Comparison of ENCODE assay signal across 9 cellular contexts in the genomic region with DNA sequence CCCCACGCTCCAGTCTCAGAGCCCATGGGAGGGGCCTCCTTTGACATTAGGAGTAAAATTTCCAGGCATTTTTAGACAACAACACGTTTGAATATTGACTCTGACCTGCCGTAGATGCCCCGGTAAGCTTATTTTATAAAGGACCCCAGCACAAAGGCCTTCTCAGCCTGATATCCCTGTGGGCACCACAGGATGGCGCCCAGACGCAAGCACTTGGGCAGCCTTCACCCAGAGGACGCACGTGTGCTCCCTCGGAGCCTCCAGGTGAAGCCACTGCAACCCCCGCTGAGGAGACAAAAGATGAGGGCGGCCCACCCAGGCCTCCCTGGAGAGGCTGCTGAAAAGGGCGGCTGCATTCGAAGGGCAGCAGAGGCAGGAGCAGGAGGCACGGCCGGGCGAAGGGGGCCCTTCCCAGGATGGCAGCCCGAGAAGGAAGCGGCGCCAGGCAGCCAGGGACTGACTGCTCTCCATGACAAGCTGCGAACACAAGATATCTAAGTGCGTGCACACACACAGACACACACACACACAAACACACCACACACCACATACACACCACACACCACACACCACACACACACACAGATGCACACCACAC. TPM values are rescaled to one million over a fixed set of nuclear protein-coding genes. Genes with fewer than 3 reads are reported as not detected.
DNase-seq lines count a peak whose midpoint lies in the region; ATAC-seq, FAIRE-seq and TF ChIP-seq lines count a peak whose summit lies in the region.
"Had no signal": no experiment of that assay in that cellular context is flagged by ENCODE, and none has a peak within 500 bp of the region (broad histone marks: within the 10 kb centered on the region; RNA-seq: fewer than 3 reads in every experiment).

No MANE protein-coding gene starts in this region.

- H3K9me3 Mint-ChIP-seq in CD8-positive, alpha-beta T cell = no peaks in the 10 kb centered on the region
- no peaks in the 10 kb centered on the region for H3K9me3 Mint-ChIP-seq in memory B cell

- WGBS in GM12878 (ENCODE audit: insufficient coverage, insufficient replicate concordance, low lambda C conversion rate, missing lambda C conversion rate) = 27% methylated on average over 19 of the region's 21 CpGs

- no peaks in the 10 kb centered on the region for H3K36me3 Mint-ChIP-seq in CD8-positive, alpha-beta T cell
- no peaks in the 10 kb centered on the region for H3K36me3 Mint-ChIP-seq in memory B cell

- peak; percentile 32 to 69 (median 47) for DNase-seq in CD8-positive, alpha-beta T cell
- DNase-seq in HL-60 (ENCODE audit: low read depth in 1 of 2, low spot score in 1 of 2) (peak; percentile 24 to 69), T follicular helper cell (ENCODE audit: low read depth) (peak; percentile 25), GM12878 (ENCODE audit: low read depth, low spot score) (no peak), memory B cell (ENCODE audit: low spot score in 2 of 2) (peak in 1 of 2 donors; percentile 23), tibial artery (no peak), amniotic stem cell (lab: John Stamatoyannopoulos, UW) (no peak)

- no peaks in the 10 kb centered on the region for H3K79me2 ChIP-seq in GM12878 (ENCODE audit: control insufficient read depth, insufficient read depth, low read length)

- H3K27ac ChIP-seq in CD8-positive, alpha-beta T cell (ENCODE audit: low read depth, low read length) = no peak overlapping the region
- H3K27ac ChIP-seq in HL-60 (replicated peaks) = no peak overlapping the region
- no peak overlapping the region for H3K27ac ChIP-seq in GM12878 (ENCODE audit: control insufficient read depth, insufficient read depth)
- H3K27ac ChIP-seq in tibial artery = no peak overlapping the region
- H3K27ac ChIP-seq: neutrophil had no signal

- H3K9me3 ChIP-seq in CD8-positive, alpha-beta T cell (ENCODE audit: low read length) = no peaks in the 10 kb centered on the region
- H3K9me3 ChIP-seq in GM12878 (replicated peaks; ENCODE audit: control insufficient read depth, insufficient read depth, low read length) = no peaks in the 10 kb centered on the region
- H3K9me3 ChIP-seq in tibial artery = no peaks in the 10 kb centered on the region
- H3K9me3 ChIP-seq: neutrophil had no signal

- peak; percentile 97 for ATAC-seq in CD8-positive, alpha-beta T cell
- ATAC-seq in GM12878 = peak; percentile 63
- peak; percentile 80 for ATAC-seq in memory B cell (ENCODE audit: low read depth)
- no peak for ATAC-seq in GM19397 (IDR thresholded peaks at IDR 0.05; ENCODE audit: unreplicated experiment)

- peaks cover 5% of the 10 kb centered on the region for H3K4me1 ChIP-seq in CD8-positive, alpha-beta T cell (ENCODE audit: insufficient read depth, low read length)
- H3K4me1 ChIP-seq in GM12878 (ENCODE audit: control insufficient read depth, insufficient read depth, low read length) = no peaks in the 10 kb centered on the region
- H3K4me1 ChIP-seq in tibial artery = no peaks in the 10 kb centered on the region

- SMC1A ChIA-PET in GM12878 (lab: Charles Lee; ENCODE audit: uncharacterized antibody, unreplicated experiment) = no interaction called here

- H3K4me3 Mint-ChIP-seq in CD8-positive, alpha-beta T cell = no peak overlapping the region
- H3K4me3 Mint-ChIP-seq in memory B cell = no peak overlapping the region

- no peak overlapping the region for H3K4me2 ChIP-seq in GM12878 (ENCODE audit: control insufficient read depth, insufficient read depth)

- no peaks in the 10 kb centered on the region for H3K27me3 ChIP-seq in CD8-positive, alpha-beta T cell (ENCODE audit: insufficient read depth, low read length)
- H3K27me3 ChIP-seq in HL-60 (ENCODE audit: insufficient read depth, poor library complexity, severe bottlenecking) (peaks cover 17% of the 10 kb centered on the region), GM12878 (replicated peaks in 1 of 2; ENCODE audit: control insufficient read depth in 2 of 2, insufficient read depth in 2 of 2, low read length in 1 of 2) (no peaks in the 10 kb centered on the region), tibial artery (peaks cover 0 to 86% of the 10 kb centered on the region in 2 donors)

- RAD21 ChIA-PET in GM12878 (lab: Charles Lee; ENCODE audit: unreplicated experiment) = interaction anchor here (0.5 kb wide), 1 partner anchor 234 kb away, joined by 3 read pairs; no protein-coding TSS in a partner anchor

- H3K27ac Mint-ChIP-seq in CD8-positive, alpha-beta T cell = no peak overlapping the region
- H3K27ac Mint-ChIP-seq in memory B cell = no peak overlapping the region

- CTCF ChIA-PET in CD8-positive, alpha-beta T cell (lab: Charles Lee) = interaction anchor here (0.6 to 2.7 kb wide), 22 partner anchors 8 to 383 kb away, joined by 3 to 77 read pairs (median 4); a partner anchor contains a TSS
- CTCF ChIA-PET in GM12878 (lab: Yijun Ruan, JAX) = interaction anchor here (0.5 to 1.0 kb wide), 2 partner anchors 233 to 593 kb away, joined by 3 to 5 read pairs; no protein-coding TSS in a partner anchor

- H4K20me1 ChIP-seq in GM12878 (ENCODE audit: control insufficient read depth, insufficient read depth) = no peaks in the 10 kb centered on the region

- TF ChIP-seq CTCF in CD8-positive, alpha-beta T cell (IDR thresholded peaks at IDR 0.05) = peak; percentile 67
- peak; percentile 55 for TF ChIP-seq CTCF in HL-60 (IDR thresholded peaks at IDR 0.05; ENCODE audit: insufficient read depth, low read length)
- peak in 2 of 3 experiments; percentile 21 to 27; a peak in 3 of 6 replicates for TF ChIP-seq CTCF in GM12878 (IDR thresholded peaks at IDR 0.05 in 2 of 3, conservative IDR thresholded peaks at IDR 0.05 in 1 of 3; ENCODE audit: control insufficient read depth in 2 of 3, extremely low read depth in 1 of 3, insufficient read depth in 1 of 3, low read depth in 3 of 3, low read length in 3 of 3)
- TF ChIP-seq CTCF in tibial artery (IDR thresholded peaks at IDR 0.05) = peak; percentile 13 to 26

- H3K36me3 ChIP-seq in CD8-positive, alpha-beta T cell (ENCODE audit: insufficient read depth, low read length) = no peaks in the 10 kb centered on the region
- H3K36me3 ChIP-seq in GM12878 (ENCODE audit: control insufficient read depth in 2 of 2, insufficient read depth in 2 of 2, low read length in 1 of 2) (no peaks in the 10 kb centered on the region), tibial artery (no peaks in the 10 kb centered on the region)
- H3K36me3 ChIP-seq: neutrophil had no signal

- BruUV-seq in GM12878 (replicated peaks; lab: Mats Ljungman, UMichigan) = no TSS peak

- in situ Hi-C loops in GM12878 (cut with MboI) = no loop called here

- no peak for TF ChIP-seq EP300 in GM12878 (IDR thresholded peaks at IDR 0.05; ENCODE audit: borderline replicate concordance in 1 of 2, control insufficient read depth in 1 of 2, low read depth in 2 of 2, low read length in 2 of 2)

- TF ChIP-seq POLR2A in GM12878 (IDR thresholded peaks at IDR 0.05; ENCODE audit: low read depth, low read length) = no peak

- peaks cover 5% of the 10 kb centered on the region for H3K4me1 Mint-ChIP-seq in CD8-positive, alpha-beta T cell (ENCODE audit: low read depth)
- peaks cover 3% of the 10 kb centered on the region for H3K4me1 Mint-ChIP-seq in memory B cell

- FAIRE-seq in GM12878 (lab: Jason Lieb, UNC) = no peak

- intact Hi-C loops in CD8-positive, alpha-beta T cell (cut with DNase I, micrococcal nuclease) = loop anchor here (1.0 to 5.0 kb wide), 3 partner anchors 113 to 346 kb away; no protein-coding TSS in a partner anchor
- intact Hi-C loops in GM12878 (cut with micrococcal nuclease; ENCODE audit: unreplicated experiment) (no loop called here), tibial artery (cut with DNase I; ENCODE audit: low total_unique reads) (no loop called here)

- no peak overlapping the region for H3K4me3 ChIP-seq in CD8-positive, alpha-beta T cell (ENCODE audit: low read depth, low read length)
- H3K4me3 ChIP-seq in HL-60 (replicated peaks; ENCODE audit: insufficient read depth, low read length) = no peak overlapping the region
- H3K4me3 ChIP-seq in GM12878 = no peak overlapping the region
- no peak overlapping the region for H3K4me3 ChIP-seq in tibial artery

- POLR2A ChIA-PET in CD8-positive, alpha-beta T cell (lab: Charles Lee) = no interaction called here
- POLR2A ChIA-PET in GM12878 (lab: Charles Lee) = no interaction called here

- H2AFZ ChIP-seq in GM12878 (ENCODE audit: control insufficient read depth, low read depth, low read length) = no peak overlapping the region

- H3K27me3 Mint-ChIP-seq in CD8-positive, alpha-beta T cell (ENCODE audit: low read depth) = peaks cover 14% of the 10 kb centered on the region
- peaks cover 15% of the 10 kb centered on the region for H3K27me3 Mint-ChIP-seq in memory B cell

- H3K9ac ChIP-seq in GM12878 (ENCODE audit: control insufficient read depth, insufficient read depth, low read length) = no peak overlapping the region

- TF ChIP-seq RAD21 in GM12878 (IDR thresholded peaks at IDR 0.05; ENCODE audit: insufficient read depth, low read depth, low read length) = peak; percentile 29

RNA-seq across cellular contexts. Expression of a gene that starts 15.2 kb away (rescaled TPM):
- total RNA-seq in CD8-positive, alpha-beta T cell = not detected
- total RNA-seq in GM12878 (2013; cell fraction: nucleolus; rRNA removed) = not detected in 2 replicates
- total RNA-seq in GM12878 (2014; rRNA removed) = not detected in 2 replicates
- total RNA-seq in GM12878 (2014; rRNA removed; fragmentation: Illumina TruSeq; extraction: Trizol) = not detected in 2 replicates
- not detected in 2 replicates for total RNA-seq in GM12878 (2021)
- polyA plus RNA-seq in GM12878 (2011; ENCODE audit: low read depth) = not detected
- not detected in 2 replicates for polyA plus RNA-seq in GM12878 (2011; rRNA removed)
- not detected in 2 replicates for polyA plus RNA-seq in GM12878 (2011; cell fraction: cytosol; rRNA removed)
- not detected in 2 replicates for polyA plus RNA-seq in GM12878 (2011; cell fraction: nucleus; rRNA removed)
- not detected in 2 replicates for polyA plus RNA-seq in GM12878 (2012)
- not detected in 2 replicates for polyA plus RNA-seq in GM12878 (2014; fragmentation: Illumina TruSeq; extraction: Trizol)
- not detected for polyA plus RNA-seq in GM12878 (2014; fragmentation: Nextera tagmentation; extraction: Ambion mirVana)
- not detected in 2 replicates for polyA plus RNA-seq in GM12878 (2014; rRNA removed)
- not detected for polyA plus RNA-seq in GM12878 (2016; fragmentation: Nextera tagmentation; extraction: Ambion mirVana)
- not detected in 2 replicates for polyA minus RNA-seq in GM12878 (2011; rRNA and poly(A)+ RNA removed)
- polyA minus RNA-seq in GM12878 (2011; cell fraction: cytosol; rRNA and poly(A)+ RNA removed) = not detected in 2 replicates
- not detected in 2 replicates for polyA minus RNA-seq in GM12878 (2011; cell fraction: nucleus; rRNA and poly(A)+ RNA removed)

RNA-seq across cellular contexts. Expression of a gene that starts 25.8 kb away (rescaled TPM):
- not detected for total RNA-seq in CD8-positive, alpha-beta T cell
- total RNA-seq in GM12878 (2013; cell fraction: nucleolus; rRNA removed) = not detected in 2 replicates
- total RNA-seq in GM12878 (2014; rRNA removed) (not detected in 2 replicates), GM12878 (2014; rRNA removed; fragmentation: Illumina TruSeq; extraction: Trizol) (not detected in 2 replicates), GM12878 (2021) (not detected in 2 replicates)
- polyA plus RNA-seq in GM12878 (2011; ENCODE audit: low read depth) = not detected
- polyA plus RNA-seq in GM12878 (2011; rRNA removed) (not detected in 2 replicates), GM12878 (2014; fragmentation: Illumina TruSeq; extraction: Trizol) (not detected in 2 replicates), GM12878 (2014; fragmentation: Nextera tagmentation; extraction: Ambion mirVana) (not detected), GM12878 (2014; rRNA removed) (not detected in 2 replicates), GM12878 (2016; fragmentation: Nextera tagmentation; extraction: Ambion mirVana) (not detected)
- polyA plus RNA-seq in GM12878 (2011; cell fraction: cytosol; rRNA removed) = not detected in 2 replicates
- polyA plus RNA-seq in GM12878 (2011; cell fraction: nucleus; rRNA removed) = not detected in 2 replicates
- not detected in 2 replicates for polyA plus RNA-seq in GM12878 (2012)
- polyA minus RNA-seq in GM12878 (2011; rRNA and poly(A)+ RNA removed) = not detected in 2 replicates
- not detected in 2 replicates for polyA minus RNA-seq in GM12878 (2011; cell fraction: cytosol; rRNA and poly(A)+ RNA removed)
- not detected in 2 replicates for polyA minus RNA-seq in GM12878 (2011; cell fraction: nucleus; rRNA and poly(A)+ RNA removed)

RNA-seq across cellular contexts. Expression of a gene that starts 47.6 kb away (rescaled TPM):
- total RNA-seq in CD8-positive, alpha-beta T cell = not detected
- not detected in 2 replicates for total RNA-seq in GM12878 (2013; cell fraction: nucleolus; rRNA removed)
- total RNA-seq in GM12878 (2014; rRNA removed) (not detected in 2 replicates), GM12878 (2014; rRNA removed; fragmentation: Illumina TruSeq; extraction: Trizol) (not detected in 2 replicates), GM12878 (2021) (0.35 and 0.41 TPM in 2 replicates)
- polyA plus RNA-seq in GM12878 (2011; ENCODE audit: low read depth) = not detected
- polyA plus RNA-seq in GM12878 (2011; rRNA removed) (0.03 TPM in 1 of 2 replicates, not detected in the other), GM12878 (2014; fragmentation: Illumina TruSeq; extraction: Trizol) (not detected in 2 replicates), GM12878 (2014; fragmentation: Nextera tagmentation; extraction: Ambion mirVana) (not detected), GM12878 (2014; rRNA removed) (not detected in 2 replicates), GM12878 (2016; fragmentation: Nextera tagmentation; extraction: Ambion mirVana) (not detected)
- polyA plus RNA-seq in GM12878 (2011; cell fraction: cytosol; rRNA removed) = 0.02 TPM in 1 of 2 replicates, not detected in the other
- 0.04 TPM in 1 of 2 replicates, not detected in the other for polyA plus RNA-seq in GM12878 (2011; cell fraction: nucleus; rRNA removed)
- polyA plus RNA-seq in GM12878 (2012) = not detected in 2 replicates
- 0.21 TPM in 1 of 2 replicates, not detected in the other for polyA minus RNA-seq in GM12878 (2011; rRNA and poly(A)+ RNA removed)
- not detected in 2 replicates for polyA minus RNA-seq in GM12878 (2011; cell fraction: cytosol; rRNA and poly(A)+ RNA removed)
- not detected in 2 replicates for polyA minus RNA-seq in GM12878 (2011; cell fraction: nucleus; rRNA and poly(A)+ RNA removed)

Comparison
In these comparisons a context has a peak if more than half of its experiments do, and no peak if none do; other contexts are left out.
1. DNase-seq: peak in CD8-positive, alpha-beta T cell (7 of 7), HL-60 (2 of 2) and T follicular helper cell (single experiment); none in GM12878 (single experiment), tibial artery (0 of 2) and amniotic stem cell (single experiment).
2. intact Hi-C loops: an anchor here in CD8-positive, alpha-beta T cell (1.0 to 5.0 kb wide); none called in GM12878 and tibial artery.
3. Peak in every context shown above with its lines, with median percentiles within 50 percentile points of each other: CTCF ChIP-seq.